ENCODE assay signal across 1 cellular context in genomic region chr19:39401549-39402416, GRCh38.
TF ChIP-seq lines count a peak whose summit lies in the region.

No MANE protein-coding gene starts in this region.

TF ChIP-seq in endothelial cell of umbilical vein, 7 proteins besides CTCF, POLR2A, EP300 and RAD21:
- no peak for TF ChIP-seq FOS (IDR thresholded peaks at IDR 0.05; ENCODE audit: borderline replicate concordance, insufficient read depth, low read length)
- no peak for TF ChIP-seq GATA2 (IDR thresholded peaks at IDR 0.05; ENCODE audit: insufficient read depth, insufficient read length, low read depth, low read length)
- no peak for TF ChIP-seq MAX (IDR thresholded peaks at IDR 0.05; ENCODE audit: insufficient read depth, insufficient read length)
